Comparison of ENCODE assay signal across 9 cellular contexts in the genomic region with DNA sequence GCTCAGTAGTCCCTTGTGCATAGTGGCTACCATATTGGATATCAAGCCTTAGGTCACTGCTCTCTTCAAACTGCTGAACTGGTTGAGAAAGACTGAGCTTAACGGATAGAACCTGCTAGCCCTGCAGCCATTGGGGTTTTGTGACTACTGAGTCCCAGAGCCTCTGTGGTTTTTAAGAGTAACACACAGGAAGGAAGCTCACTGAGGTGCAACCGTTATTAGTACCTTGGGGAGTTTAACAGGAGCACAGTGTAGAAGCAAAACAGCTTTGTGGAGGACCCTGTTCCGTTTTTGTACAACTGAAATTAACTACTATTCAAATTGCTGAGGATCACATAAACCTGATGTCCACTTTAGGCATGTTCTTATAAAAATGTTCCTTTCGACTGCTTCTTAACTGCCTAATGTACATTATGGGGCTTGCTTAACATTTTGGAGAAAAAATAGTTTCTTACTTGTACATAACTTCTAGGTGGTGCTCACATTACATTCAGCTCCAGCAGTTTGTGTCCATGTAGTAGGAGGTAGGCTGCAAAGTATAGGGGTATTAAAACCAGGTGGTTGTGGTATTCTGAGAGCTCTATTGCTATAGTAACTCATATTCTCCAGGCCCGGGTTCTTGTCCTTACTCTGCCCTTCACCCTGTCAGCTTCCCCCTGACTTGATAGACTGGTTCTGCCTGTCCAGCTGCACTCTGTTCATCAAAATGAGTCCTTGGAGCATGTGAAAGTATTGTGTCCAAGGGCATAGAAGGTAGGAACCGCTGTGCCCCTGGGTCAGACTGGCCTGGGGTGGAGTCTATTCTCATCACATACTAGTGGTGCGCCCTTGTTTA. TPM values are rescaled to one million over a fixed set of nuclear protein-coding genes. Genes with fewer than 3 reads are reported as not detected.
DNase-seq lines count a peak whose midpoint lies in the region; ATAC-seq and TF ChIP-seq lines count a peak whose summit lies in the region.
"Had no signal": no experiment of that assay in that cellular context is flagged by ENCODE, and none has a peak within 500 bp of the region (broad histone marks: within the 10 kb centered on the region; RNA-seq: fewer than 3 reads in every experiment).

No MANE protein-coding gene starts in this region.

- H3K36me3 Mint-ChIP-seq in activated naive CD8-positive, alpha-beta T cell treated with anti-CD3 and anti-CD28 coated beads, Interleukin-2, amount 50 U/mL, for 24 hours (ENCODE audit: low read depth): peaks cover 18% of the 10 kb centered on the region
- no peaks in the 10 kb centered on the region for H3K36me3 Mint-ChIP-seq in progenitor cell of endocrine pancreas (ENCODE audit: insufficient read depth)

- H3K36me3 ChIP-seq in SJCRH30 (no peaks in the 10 kb centered on the region), adrenal gland (replicated peaks in 1 of 2) (no peaks in the 10 kb centered on the region)
- H3K36me3 ChIP-seq: breast epithelium had no signal

- H3K4me3 Mint-ChIP-seq in activated naive CD8-positive, alpha-beta T cell treated with anti-CD3 and anti-CD28 coated beads, Interleukin-2, amount 50 U/mL, for 24 hours: no peak overlapping the region
- no peak overlapping the region for H3K4me3 Mint-ChIP-seq in progenitor cell of endocrine pancreas (ENCODE audit: low read depth)

- TF ChIP-seq CTCF in adrenal gland (IDR thresholded peaks at IDR 0.05) (no peak), progenitor cell of endocrine pancreas (IDR thresholded peaks at IDR 0.05; ENCODE audit: unreplicated experiment) (no peak)

- H3K27ac ChIP-seq in SJCRH30 (no peak overlapping the region), adrenal gland (peak overlapping the region in 1 of 5 donors; percentile 46)
- H3K27ac ChIP-seq: breast epithelium had no signal

- 71 to 79% (median 75%) methylated on average over 7 of the region's 7 CpGs for WGBS in adrenal gland, 4 donors

- H3K27me3 Mint-ChIP-seq in activated naive CD8-positive, alpha-beta T cell treated with anti-CD3 and anti-CD28 coated beads, Interleukin-2, amount 50 U/mL, for 24 hours: no peaks in the 10 kb centered on the region
- no peaks in the 10 kb centered on the region for H3K27me3 Mint-ChIP-seq in progenitor cell of endocrine pancreas

- intact Hi-C loops in adrenal gland (cut with DNase I): no loop called here

- peak overlapping the region; percentile 7 for H3K27ac Mint-ChIP-seq in activated naive CD8-positive, alpha-beta T cell treated with anti-CD3 and anti-CD28 coated beads, Interleukin-2, amount 50 U/mL, for 24 hours
- no peak overlapping the region for H3K27ac Mint-ChIP-seq in progenitor cell of endocrine pancreas

- no peaks in the 10 kb centered on the region for H3K27me3 ChIP-seq in SJCRH30
- no peaks in the 10 kb centered on the region for H3K27me3 ChIP-seq in adrenal gland
- H3K27me3 ChIP-seq: breast epithelium had no signal

- no peaks in the 10 kb centered on the region for H3K4me1 ChIP-seq in SJCRH30
- H3K4me1 ChIP-seq in adrenal gland (replicated peaks in 1 of 2): peaks cover 8 to 10% of the 10 kb centered on the region in 2 donors

- ATAC-seq in GM19467 (IDR thresholded peaks at IDR 0.05; ENCODE audit: unreplicated experiment): peak; percentile 85
- peak; percentile 69 for ATAC-seq in HG03439 (IDR thresholded peaks at IDR 0.05; ENCODE audit: unreplicated experiment)
- peak; percentile 50 for ATAC-seq in activated naive CD8-positive, alpha-beta T cell treated with anti-CD3 and anti-CD28 coated beads, Interleukin-2, amount 50 U/mL, for 24 hours

- H3K4me3 ChIP-seq in GM08714 (ENCODE audit: low read length) (peak overlapping the region; percentile 41; the same call in 1 of the 2 replicates), SJCRH30 (no peak overlapping the region), adrenal gland (no peak overlapping the region)
- H3K4me3 ChIP-seq: breast epithelium had no signal

- TF ChIP-seq POLR2A in adrenal gland (IDR thresholded peaks at IDR 0.05): no peak

- peaks cover 78% of the 10 kb centered on the region for H3K4me1 Mint-ChIP-seq in activated naive CD8-positive, alpha-beta T cell treated with anti-CD3 and anti-CD28 coated beads, Interleukin-2, amount 50 U/mL, for 24 hours
- H3K4me1 Mint-ChIP-seq in progenitor cell of endocrine pancreas (ENCODE audit: low read depth): peaks cover 9% of the 10 kb centered on the region

- no peak for DNase-seq in activated naive CD8-positive, alpha-beta T cell treated with anti-CD3 and anti-CD28 coated beads, Interleukin-2, amount 50 U/mL, for 24 hours
- DNase-seq in SJCRH30: no peak
- no peak for DNase-seq in adrenal gland
- DNase-seq in NCI-H82 treated with DMSO at 0.1 percent for 48 hours (lab: John Stamatoyannopoulos, UW; ENCODE audit: unreplicated experiment): no peak
- no peak for DNase-seq in progenitor cell of endocrine pancreas (ENCODE audit: low spot score, unreplicated experiment)

- H3K9me3 Mint-ChIP-seq in activated naive CD8-positive, alpha-beta T cell treated with anti-CD3 and anti-CD28 coated beads, Interleukin-2, amount 50 U/mL, for 24 hours: no peaks in the 10 kb centered on the region
- H3K9me3 Mint-ChIP-seq in progenitor cell of endocrine pancreas (ENCODE audit: low read depth): no peaks in the 10 kb centered on the region

- H3K9me3 ChIP-seq in SJCRH30 (replicated peaks) (no peaks in the 10 kb centered on the region), adrenal gland (replicated peaks in 1 of 3) (no peaks in the 10 kb centered on the region)
- H3K9me3 ChIP-seq: breast epithelium had no signal

RNA-seq across cellular contexts. Expression of a gene that starts 17.3 kb away (rescaled TPM):
- total RNA-seq in SJCRH30 (2014; rRNA removed; shearing (Covaris generic)): 11.9 and 12.9 TPM in 2 replicates
- total RNA-seq in adrenal gland (10 to 100 TPM; 19.7 to 35.8 (median 27.6) TPM), progenitor cell of endocrine pancreas (11.7 and 12.5 TPM in 2 replicates)
- 10 to 100 TPM in 1 of 3 donors, 1 to 10 TPM in 2; 5.6 to 40.5 (median 7.6) TPM for polyA plus RNA-seq in adrenal gland

RNA-seq across cellular contexts. Expression of a gene that starts 43.7 kb away (rescaled TPM):
- total RNA-seq in SJCRH30 (2014; rRNA removed; shearing (Covaris generic)): 8.8 TPM in 2 replicates
- total RNA-seq in adrenal gland (10 to 100 TPM in 6 of 8 donors, 1 to 10 TPM in 2; 6.6 to 13.1 (median 10.7) TPM), progenitor cell of endocrine pancreas (10.2 and 10.7 TPM in 2 replicates)
- 1 to 10 TPM; 1.6 to 9.6 (median 2.0) TPM for polyA plus RNA-seq in adrenal gland

RNA-seq across cellular contexts. Expression of a gene that starts 44.0 kb away (rescaled TPM):
- total RNA-seq in SJCRH30 (2014; rRNA removed; shearing (Covaris generic)): 15.1 and 15.2 TPM in 2 replicates
- total RNA-seq in adrenal gland: 10 to 100 TPM in 7 of 8 donors, 1 to 10 TPM in 1; 9.2 to 20.9 (median 14.3) TPM
- polyA plus RNA-seq in adrenal gland: 10 to 100 TPM in 2 of 3 donors, 1 to 10 TPM in 1; 9.8 to 15.3 (median 10.1) TPM
- 22.9 and 26.0 TPM in 2 replicates for total RNA-seq in progenitor cell of endocrine pancreas
